Comparison of ENCODE assay signal across 24 cellular contexts in the genomic region with DNA sequence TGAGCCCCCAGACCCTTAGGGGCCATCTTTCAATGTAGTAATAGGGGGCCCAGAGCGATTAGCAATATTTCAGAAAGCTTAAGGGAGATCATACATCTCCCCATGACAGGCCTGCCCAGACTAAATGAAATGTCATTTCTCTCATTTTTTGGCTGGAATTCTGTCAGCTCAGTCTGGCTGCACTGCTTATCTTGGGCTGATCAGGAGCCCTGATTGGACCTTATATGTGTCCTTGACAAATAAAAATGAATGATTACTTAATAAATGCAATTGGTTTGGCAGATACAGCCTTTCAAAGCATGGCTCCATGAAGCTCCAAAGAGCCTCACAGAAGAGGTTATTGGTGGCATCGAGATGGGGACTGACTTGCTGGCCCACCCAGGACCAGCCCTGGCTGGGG.
A peak's percentile ranks its signal among the peaks of the same experiment; 100 is the strongest.
DNase-seq lines count a peak whose midpoint lies in the region; ATAC-seq and TF ChIP-seq lines count a peak whose summit lies in the region.
"Had no signal": no experiment of that assay in that cellular context is flagged by ENCODE, and none has a peak within 500 bp of the region (broad histone marks: within the 10 kb centered on the region; RNA-seq: fewer than 3 reads in every experiment).

No MANE protein-coding gene starts in this region.

- H3K4me3 Mint-ChIP-seq in activated naive CD4-positive, alpha-beta T cell treated with anti-CD3 and anti-CD28 coated beads, Interleukin-2, amount 10 ng/mL, durations not matched to agents 7 days and 5 days: no peak overlapping the region
- no peak overlapping the region for H3K4me3 Mint-ChIP-seq in nephron progenitor cell
- no peak overlapping the region for H3K4me3 Mint-ChIP-seq in chondrocyte (ENCODE audit: unreplicated experiment)
- H3K4me3 Mint-ChIP-seq: CD14-positive monocyte; CD4-positive, alpha-beta memory T cell; CD4-positive, CD25-positive, alpha-beta regulatory T cell; CD8-positive, alpha-beta memory T cell had no signal

- no peak for DNase-seq in activated naive CD4-positive, alpha-beta T cell treated with anti-CD3 and anti-CD28 coated beads, Interleukin-2, amount 10 ng/mL, durations not matched to agents 7 days and 5 days
- no peak for DNase-seq in activated naive CD4-positive, alpha-beta T cell treated with Interleukin-2 at 50 U/mL for 16 hours
- DNase-seq in WERI-Rb-1 (no peak), nephron progenitor cell (no peak), chondrocyte (ENCODE audit: low spot score) (no peak)
- DNase-seq: 8988T; ACHN; C1 segment of cervical spinal cord; CD4-positive, alpha-beta memory T cell; CD4-positive, CD25-positive, alpha-beta regulatory T cell; CD8-positive, alpha-beta memory T cell; COR-L47; DMS 273 treated with DMSO at 0.1 percent for 48 hours; DMS153; DMS53; DMS79; DND-41; EL; GDM1 had no signal

- H3K36me3 Mint-ChIP-seq in activated naive CD4-positive, alpha-beta T cell treated with anti-CD3 and anti-CD28 coated beads, Interleukin-2, amount 10 ng/mL, durations not matched to agents 7 days and 5 days: no peaks in the 10 kb centered on the region
- H3K36me3 Mint-ChIP-seq in nephron progenitor cell (ENCODE audit: low read depth) (peaks cover 8% of the 10 kb centered on the region), chondrocyte (ENCODE audit: low read depth) (peaks cover 6% of the 10 kb centered on the region)

- H3K27ac ChIP-seq in WERI-Rb-1: peak overlapping the region; percentile 92
- H3K27ac ChIP-seq: BLaER1 had no signal

- H3K27ac Mint-ChIP-seq in activated naive CD4-positive, alpha-beta T cell treated with anti-CD3 and anti-CD28 coated beads, Interleukin-2, amount 10 ng/mL, durations not matched to agents 7 days and 5 days: peak overlapping the region; percentile 15
- H3K27ac Mint-ChIP-seq in nephron progenitor cell (peak overlapping the region; percentile 64), chondrocyte (ENCODE audit: unreplicated experiment) (no peak overlapping the region)
- H3K27ac Mint-ChIP-seq: CD14-positive monocyte; CD4-positive, alpha-beta memory T cell; CD4-positive, CD25-positive, alpha-beta regulatory T cell had no signal

- H3K9me3 Mint-ChIP-seq in activated naive CD4-positive, alpha-beta T cell treated with anti-CD3 and anti-CD28 coated beads, Interleukin-2, amount 10 ng/mL, durations not matched to agents 7 days and 5 days: peaks cover 6% of the 10 kb centered on the region
- H3K9me3 Mint-ChIP-seq in nephron progenitor cell: peaks cover 11% of the 10 kb centered on the region
- H3K9me3 Mint-ChIP-seq in chondrocyte (ENCODE audit: low read depth): peaks cover 8% of the 10 kb centered on the region
- H3K9me3 Mint-ChIP-seq: CD4-positive, CD25-positive, alpha-beta regulatory T cell had no signal

- H3K27me3 ChIP-seq in WERI-Rb-1 (ENCODE audit: insufficient read depth, low read depth, severe bottlenecking): no peaks in the 10 kb centered on the region
- H3K27me3 ChIP-seq: BE2C, BLaER1 had no signal

- ATAC-seq in HG02588 (IDR thresholded peaks at IDR 0.05; ENCODE audit: unreplicated experiment): no peak
- ATAC-seq: GM12878 had no signal

- peaks cover 10% of the 10 kb centered on the region for H3K9me3 ChIP-seq in WERI-Rb-1 (ENCODE audit: severe bottlenecking)
- H3K9me3 ChIP-seq: BE2C had no signal

- H3K4me3 ChIP-seq in WERI-Rb-1 (ENCODE audit: low read depth, low read length): no peak overlapping the region
- H3K4me3 ChIP-seq: BLaER1, GM12878 had no signal

- H3K27me3 Mint-ChIP-seq in activated naive CD4-positive, alpha-beta T cell treated with anti-CD3 and anti-CD28 coated beads, Interleukin-2, amount 10 ng/mL, durations not matched to agents 7 days and 5 days: no peaks in the 10 kb centered on the region
- H3K27me3 Mint-ChIP-seq in nephron progenitor cell (ENCODE audit: low read depth, poor library complexity) (peaks cover 5% of the 10 kb centered on the region), chondrocyte (ENCODE audit: low read depth) (no peaks in the 10 kb centered on the region)
- H3K27me3 Mint-ChIP-seq: CD4-positive, alpha-beta memory T cell; CD4-positive, CD25-positive, alpha-beta regulatory T cell; CD8-positive, alpha-beta memory T cell had no signal

- TF ChIP-seq CTCF in WERI-Rb-1 (IDR thresholded peaks at IDR 0.05; ENCODE audit: low read depth, low read length) (no peak), nephron progenitor cell (IDR thresholded peaks at IDR 0.05) (no peak), chondrocyte (IDR thresholded peaks at IDR 0.05) (no peak)

- CTCF ChIA-PET in activated naive CD4-positive, alpha-beta T cell treated with anti-CD3 and anti-CD28 coated beads, Interleukin-2, amount 10 ng/mL, durations not matched to agents 7 days and 5 days (lab: Charles Lee): no interaction called here

- peaks cover 4% of the 10 kb centered on the region for H3K4me1 Mint-ChIP-seq in activated naive CD4-positive, alpha-beta T cell treated with anti-CD3 and anti-CD28 coated beads, Interleukin-2, amount 10 ng/mL, durations not matched to agents 7 days and 5 days
- H3K4me1 Mint-ChIP-seq in nephron progenitor cell (peaks cover 41% of the 10 kb centered on the region), chondrocyte (ENCODE audit: low read depth) (no peaks in the 10 kb centered on the region)
- H3K4me1 Mint-ChIP-seq: CD4-positive, alpha-beta memory T cell; CD4-positive, CD25-positive, alpha-beta regulatory T cell; CD8-positive, alpha-beta memory T cell had no signal

- no peaks in the 10 kb centered on the region; the same call in 1 of the 2 replicates for H3K36me3 ChIP-seq in WERI-Rb-1
- H3K36me3 ChIP-seq: BE2C, BLaER1 had no signal
